In genomic region chr3:44235604-44236484, GRCh38 we compare ENCODE assay signal across 8 cellular contexts. TPM values are rescaled to one million over a fixed set of nuclear protein-coding genes. Genes with fewer than 3 reads are reported as not detected.
DNase-seq lines count a peak whose midpoint lies in the region; ATAC-seq and TF ChIP-seq lines count a peak whose summit lies in the region.
"Had no signal": no experiment of that assay in that cellular context is flagged by ENCODE, and none has a peak within 500 bp of the region (broad histone marks: within the 10 kb centered on the region; RNA-seq: fewer than 3 reads in every experiment).

No MANE protein-coding gene starts in this region.

- TF ChIP-seq POLR2A in stomach (IDR thresholded peaks at IDR 0.05), result no peak

- H3K9me3 Mint-ChIP-seq in activated T-helper 17 cell treated with anti-CD3 and anti-CD28 coated beads, Interleukin-2, amount 50 U/mL, for 72 hours, result no peaks in the 10 kb centered on the region
- H3K9me3 Mint-ChIP-seq: stimulated activated naive CD8-positive, alpha-beta T cell treated with anti-CD3 and anti-CD28 coated beads, Interleukin-15, Interleukin-2, amounts not matched to agents 100 ng/mL and 50 ng/mL, for 24 hours had no signal

- peak overlapping the region; percentile 33; the same call in 1 of the 2 replicates for H3K4me3 ChIP-seq in HUES48 (ENCODE audit: low read depth, low read length)
- no peak overlapping the region for H3K4me3 ChIP-seq in Panc1 (ENCODE audit: low read depth in 2 of 2, low read length in 2 of 2)
- H3K4me3 ChIP-seq in neural cell (ENCODE audit: low read length), result no peak overlapping the region
- H3K4me3 ChIP-seq in stomach, result peak overlapping the region in 1 of 4 donors; percentile 6

- H3K4me2 ChIP-seq in neural cell (ENCODE audit: low read length), result no peak overlapping the region

- no peak overlapping the region for H3K27ac Mint-ChIP-seq in activated T-helper 17 cell treated with anti-CD3 and anti-CD28 coated beads, Interleukin-2, amount 50 U/mL, for 72 hours
- H3K27ac Mint-ChIP-seq: stimulated activated naive CD8-positive, alpha-beta T cell treated with anti-CD3 and anti-CD28 coated beads, Interleukin-15, Interleukin-2, amounts not matched to agents 100 ng/mL and 50 ng/mL, for 24 hours had no signal

- H3F3A ChIP-seq in neural cell (ENCODE audit: insufficient read depth, low read length, poor library complexity, severe bottlenecking), result no peaks in the 10 kb centered on the region

- no peak overlapping the region for H3K9ac ChIP-seq in HUES48 (ENCODE audit: low read depth, low read length)
- no peak overlapping the region for H3K9ac ChIP-seq in neural cell (ENCODE audit: low read length)

- peak; percentile 60 for DNase-seq in Panc1 (ENCODE audit: low read depth, low spot score)
- peak; percentile 77 for DNase-seq in fibroblast of the conjunctiva (ENCODE audit: low read depth)
- peak; percentile 63 for DNase-seq in stomach

- POLR2A ChIA-PET in Panc1 (lab: Charles Lee), result no interaction called here

- TF ChIP-seq CTCF in GM12874 (IDR thresholded peaks at IDR 0.05; ENCODE audit: insufficient read depth, low read depth, low read length) (peak; percentile 69), Panc1 (IDR thresholded peaks at IDR 0.05) (peak; percentile 80), neural cell (IDR thresholded peaks at IDR 0.05; ENCODE audit: poor library complexity, severe bottlenecking) (peak; percentile 74), stomach (IDR thresholded peaks at IDR 0.05) (peak in 5 of 7 experiments; percentile 31 to 74 (median 54))

- peaks cover 5% of the 10 kb centered on the region for H3K27me3 Mint-ChIP-seq in activated T-helper 17 cell treated with anti-CD3 and anti-CD28 coated beads, Interleukin-2, amount 50 U/mL, for 72 hours

- CTCF ChIA-PET in Panc1 (lab: Charles Lee), result interaction anchor here (0.6 kb wide), 3 partner anchors 80 to 198 kb away, joined by 3 to 4 read pairs (median 3); no protein-coding TSS in a partner anchor

- TF ChIP-seq EP300 in neural cell (conservative IDR thresholded peaks at IDR 0.05; ENCODE audit: poor library complexity, severe bottlenecking) (no peak), stomach (IDR thresholded peaks at IDR 0.05) (no peak)

- peak overlapping the region; percentile 53 for H3K27ac ChIP-seq in HUES48 (ENCODE audit: low read depth, low read length)
- H3K27ac ChIP-seq in Panc1 (ENCODE audit: low read length), result no peak overlapping the region
- H3K27ac ChIP-seq in neural cell (ENCODE audit: low read length), result no peak overlapping the region
- H3K27ac ChIP-seq in stomach, result peak overlapping the region in 1 of 5 donors; percentile 46

- 26 to 36% (median 30%) methylated on average over 16 of the region's 16 CpGs for WGBS in stomach, 5 donors

- in situ Hi-C loops in Panc1 (cut with HindIII; ENCODE audit: low pct_unique_long_range_greater_than_20kb, low sequenced_read_pairs), result no loop called here

- no peak overlapping the region for H2AFZ ChIP-seq in neural cell (ENCODE audit: low read depth, low read length)

- TF ChIP-seq RAD21 in neural cell (conservative IDR thresholded peaks at IDR 0.05), result peak; percentile 65

- H3K4me1 ChIP-seq in HUES48 (ENCODE audit: control insufficient read depth, insufficient read depth, low read length) (no peaks in the 10 kb centered on the region), Panc1 (ENCODE audit: control insufficient read depth, insufficient read depth, low read length) (no peaks in the 10 kb centered on the region), stomach (peaks cover 0 to 12% (median 8%) of the 10 kb centered on the region in 4 donors)

- intact Hi-C loops in Panc1 (cut with micrococcal nuclease; ENCODE audit: unreplicated experiment) (no loop called here), stomach (cut with DNase I; ENCODE audit: low total_unique reads) (no loop called here)

- ATAC-seq in Panc1, result peak; percentile 68; the same call in 1 of the 2 replicates
- peak; percentile 84 for ATAC-seq in activated T-helper 17 cell treated with anti-CD3 and anti-CD28 coated beads, Interleukin-2, amount 50 U/mL, for 72 hours (replicated peaks)

- no peaks in the 10 kb centered on the region for H3K4me1 Mint-ChIP-seq in activated T-helper 17 cell treated with anti-CD3 and anti-CD28 coated beads, Interleukin-2, amount 50 U/mL, for 72 hours

- no peaks in the 10 kb centered on the region for H3K9me2 ChIP-seq in neural cell (ENCODE audit: insufficient read depth, low read length)

- no peak overlapping the region for H3K4me3 Mint-ChIP-seq in activated T-helper 17 cell treated with anti-CD3 and anti-CD28 coated beads, Interleukin-2, amount 50 U/mL, for 72 hours
- H3K4me3 Mint-ChIP-seq: stimulated activated naive CD8-positive, alpha-beta T cell treated with anti-CD3 and anti-CD28 coated beads, Interleukin-15, Interleukin-2, amounts not matched to agents 100 ng/mL and 50 ng/mL, for 24 hours had no signal

- no peaks in the 10 kb centered on the region for H4K20me1 ChIP-seq in neural cell (ENCODE audit: insufficient read depth)

- H3K27me3 ChIP-seq in HUES48 (ENCODE audit: control insufficient read depth, insufficient read depth, low read length), result no peaks in the 10 kb centered on the region
- H3K27me3 ChIP-seq in Panc1 (ENCODE audit: control insufficient read depth, insufficient read depth, low read length), result no peaks in the 10 kb centered on the region
- no peaks in the 10 kb centered on the region for H3K27me3 ChIP-seq in neural cell (ENCODE audit: insufficient read depth, low read depth, low read length)
- no peaks in the 10 kb centered on the region for H3K27me3 ChIP-seq in stomach

- H3K79me2 ChIP-seq in neural cell (replicated peaks; ENCODE audit: insufficient read depth, low read length), result no peaks in the 10 kb centered on the region

- no TSS peak for BruUV-seq in Panc1 (replicated peaks; lab: Mats Ljungman, UMichigan)

- no peaks in the 10 kb centered on the region for H3K36me3 ChIP-seq in HUES48 (ENCODE audit: control insufficient read depth, insufficient read depth, low read length)
- H3K36me3 ChIP-seq in Panc1 (ENCODE audit: control insufficient read depth, insufficient read depth, low read length), result no peaks in the 10 kb centered on the region
- no peaks in the 10 kb centered on the region for H3K36me3 ChIP-seq in neural cell (ENCODE audit: insufficient read depth, low read length)
- no peaks in the 10 kb centered on the region for H3K36me3 ChIP-seq in stomach

- H3K36me3 Mint-ChIP-seq in activated T-helper 17 cell treated with anti-CD3 and anti-CD28 coated beads, Interleukin-2, amount 50 U/mL, for 72 hours (ENCODE audit: low read depth), result no peaks in the 10 kb centered on the region

- no peaks in the 10 kb centered on the region for H3K9me3 ChIP-seq in HUES48 (ENCODE audit: control insufficient read depth, insufficient read depth, low read length)
- H3K9me3 ChIP-seq in Panc1 (ENCODE audit: control insufficient read depth, insufficient read depth, low read depth, low read length), result no peaks in the 10 kb centered on the region
- H3K9me3 ChIP-seq in neural cell (ENCODE audit: low read length), result no peaks in the 10 kb centered on the region
- no peaks in the 10 kb centered on the region for H3K9me3 ChIP-seq in stomach

TF ChIP-seq in neural cell, 6 proteins besides CTCF, POLR2A, EP300 and RAD21:
- TF ChIP-seq EZH2 (IDR thresholded peaks at IDR 0.05; ENCODE audit: borderline replicate concordance, insufficient read depth, low read length, poor library complexity, severe bottlenecking) (no peak), REST (IDR thresholded peaks at IDR 0.05; ENCODE audit: borderline replicate concordance) (no peak), TAF1 (IDR thresholded peaks at IDR 0.05; ENCODE audit: low read depth) (no peak), POLR2AphosphoS5 (IDR thresholded peaks at IDR 0.05) (no peak), SMC3 (conservative IDR thresholded peaks at IDR 0.05; ENCODE audit: poor library complexity) (peak; percentile 79)

RNA-seq across cellular contexts. Expression of gene TOPAZ1, which starts 5.8 kb away (rescaled TPM):
- not detected for total RNA-seq in Panc1 (2021; ENCODE audit: unreplicated experiment)
- polyA plus RNA-seq in Panc1 (2012; ENCODE audit: insufficient read length), result not detected
- total RNA-seq in activated T-helper 17 cell treated with anti-CD3 and anti-CD28 coated beads, Interleukin-2, amount 50 U/mL, for 72 hours, result not detected
- not detected in 2 replicates for polyA plus RNA-seq in neural cell
- polyA minus RNA-seq in neural cell, result not detected in 2 replicates
- not detected for total RNA-seq in stomach
- not detected for polyA plus RNA-seq in stomach
